Comparison of ENCODE assay signal across 3 cellular contexts in genomic region chr2:25966531-25967265, GRCh38.
TF ChIP-seq lines count a peak whose summit lies in the region.

No MANE protein-coding gene starts in this region.

TF ChIP-seq in A549, 52 proteins besides CTCF, POLR2A, EP300 and RAD21 (continued from another document):
- TF ChIP-seq E2F6 (IDR thresholded peaks at IDR 0.05; ENCODE audit: borderline replicate concordance, low read depth) (no peak), SREBF2 (IDR thresholded peaks at IDR 0.05) (no peak), CEBPB (IDR thresholded peaks at IDR 0.05) (no peak), NFE2L2 (conservative IDR thresholded peaks at IDR 0.05; ENCODE audit: low read length) (no peak), CBX8 (IDR thresholded peaks at IDR 0.05) (no peak), SMC3 (IDR thresholded peaks at IDR 0.05) (no peak), HDAC2 (IDR thresholded peaks at IDR 0.05) (no peak), ZFP36 (IDR thresholded peaks at IDR 0.05; ENCODE audit: borderline replicate concordance, partially characterized antibody) (no peak), MAX (IDR thresholded peaks at IDR 0.05) (no peak), USF2 (IDR thresholded peaks at IDR 0.05) (no peak), NR3C1 (IDR thresholded peaks at IDR 0.05) (no peak)

TF ChIP-seq in HCT116, 20 proteins besides CTCF, POLR2A, EP300 and RAD21 (continued from another document):
- TF ChIP-seq CBX3 (IDR thresholded peaks at IDR 0.05; ENCODE audit: low read depth): no peak
- no peak for TF ChIP-seq SP1 (IDR thresholded peaks at IDR 0.05; ENCODE audit: low read depth)
- TF ChIP-seq SRF (IDR thresholded peaks at IDR 0.05; ENCODE audit: low read depth): no peak
- no peak for TF ChIP-seq EZH2phosphoT487 (IDR thresholded peaks at IDR 0.05; ENCODE audit: borderline replicate concordance)
- TF ChIP-seq ZBTB33 (IDR thresholded peaks at IDR 0.05; ENCODE audit: extremely low read depth, insufficient replicate concordance, low read length): no peak
- no peak for TF ChIP-seq ZNF274 (IDR thresholded peaks at IDR 0.05; ENCODE audit: low read depth, low read length)

TF ChIP-seq in SK-N-SH treated with all-trans-retinoic acid at 6 μM for 48 hours, 23 proteins besides CTCF, POLR2A, EP300 and RAD21 (continued from another document):
- 0 out of 2 replicates have a peak, but pooled peaks have one; percentile 10 for TF ChIP-seq CREB5 (CRISPR knock-in tag; IDR thresholded peaks at IDR 0.05; ENCODE audit: low read depth)
